8 cellular contexts compared by ENCODE assay signal in genomic region chr6:29626948-29627761, GRCh38. TPM values are rescaled to one million over a fixed set of nuclear protein-coding genes. Genes with fewer than 3 reads are reported as not detected.
DNase-seq lines count a peak whose midpoint lies in the region; ATAC-seq, FAIRE-seq and TF ChIP-seq lines count a peak whose summit lies in the region.

No MANE protein-coding gene starts in this region.

- peaks cover 45% of the 10 kb centered on the region for H3K27me3 Mint-ChIP-seq in activated naive CD8-positive, alpha-beta T cell treated with anti-CD3 and anti-CD28 coated beads, Interleukin-2, amount 10 ng/mL, durations not matched to agents 7 days and 5 days

- peaks cover 3% of the 10 kb centered on the region for H3K36me3 Mint-ChIP-seq in activated naive CD8-positive, alpha-beta T cell treated with anti-CD3 and anti-CD28 coated beads, Interleukin-2, amount 10 ng/mL, durations not matched to agents 7 days and 5 days
- peaks cover 12% of the 10 kb centered on the region for H3K36me3 Mint-ChIP-seq in stimulated activated effector memory CD8-positive, alpha-beta T cell treated with anti-CD3 and anti-CD28 coated beads, Interleukin-12 subunit alpha, Interleukin-12 subunit beta, amount 100 ng/mL, for 72 hours

- H3K4me1 ChIP-seq in HEK293 (ENCODE audit: control insufficient read depth, insufficient read depth, low read length) (peaks cover 16% of the 10 kb centered on the region), iPS DF 6.9 (ENCODE audit: control insufficient read depth, insufficient read depth, low read length) (peaks cover 15% of the 10 kb centered on the region)

- H3K27ac ChIP-seq in HEK293 (ENCODE audit: extremely low read depth, low read depth, low read length) (peak overlapping the region; percentile 46; the same call in 1 of the 2 replicates), iPS DF 6.9 (ENCODE audit: low read length) (no peak overlapping the region)

- H3K27me3 ChIP-seq in iPS DF 6.9 (ENCODE audit: control insufficient read depth, insufficient read depth, low read length) = no peaks in the 10 kb centered on the region

- peak overlapping the region; percentile 7 for H3K4me3 Mint-ChIP-seq in activated naive CD8-positive, alpha-beta T cell treated with anti-CD3 and anti-CD28 coated beads, Interleukin-2, amount 10 ng/mL, durations not matched to agents 7 days and 5 days
- H3K4me3 Mint-ChIP-seq in stimulated activated effector memory CD8-positive, alpha-beta T cell treated with anti-CD3 and anti-CD28 coated beads, Interleukin-12 subunit alpha, Interleukin-12 subunit beta, amount 100 ng/mL, for 72 hours = peak overlapping the region; percentile 85

- peaks cover 26% of the 10 kb centered on the region for H3K4me1 Mint-ChIP-seq in activated naive CD8-positive, alpha-beta T cell treated with anti-CD3 and anti-CD28 coated beads, Interleukin-2, amount 10 ng/mL, durations not matched to agents 7 days and 5 days
- peaks cover 46% of the 10 kb centered on the region for H3K4me1 Mint-ChIP-seq in stimulated activated effector memory CD8-positive, alpha-beta T cell treated with anti-CD3 and anti-CD28 coated beads, Interleukin-12 subunit alpha, Interleukin-12 subunit beta, amount 100 ng/mL, for 72 hours

- no peak for DNase-seq in activated naive CD8-positive, alpha-beta T cell treated with anti-CD3 and anti-CD28 coated beads, Interleukin-2, amount 10 ng/mL, durations not matched to agents 7 days and 5 days
- DNase-seq in iPS DF 6.9 (ENCODE audit: low read depth, low spot score) = no peak
- no peak for DNase-seq in stimulated activated effector memory CD8-positive, alpha-beta T cell treated with anti-CD3 and anti-CD28 coated beads, Interleukin-12 subunit alpha, Interleukin-12 subunit beta, amount 100 ng/mL, for 72 hours (ENCODE audit: low spot score in 2 of 2)
- no peak for DNase-seq in NCI-H2029 (lab: John Stamatoyannopoulos, UW)
- DNase-seq in GM12891 (ENCODE audit: insufficient read length, low spot score) = no peak

- no peak overlapping the region for H3K27ac Mint-ChIP-seq in activated naive CD8-positive, alpha-beta T cell treated with anti-CD3 and anti-CD28 coated beads, Interleukin-2, amount 10 ng/mL, durations not matched to agents 7 days and 5 days
- H3K27ac Mint-ChIP-seq in stimulated activated effector memory CD8-positive, alpha-beta T cell treated with anti-CD3 and anti-CD28 coated beads, Interleukin-12 subunit alpha, Interleukin-12 subunit beta, amount 100 ng/mL, for 72 hours = peak overlapping the region; percentile 30

- no peak for ATAC-seq in activated naive CD8-positive, alpha-beta T cell treated with anti-CD3 and anti-CD28 coated beads, Interleukin-2, amount 10 ng/mL, durations not matched to agents 7 days and 5 days (ENCODE audit: low read depth)
- ATAC-seq in stimulated activated effector memory CD8-positive, alpha-beta T cell treated with anti-CD3 and anti-CD28 coated beads, Interleukin-12 subunit alpha, Interleukin-12 subunit beta, amount 100 ng/mL, for 72 hours = no peak
- no peak for ATAC-seq in HG02981 (IDR thresholded peaks at IDR 0.05; ENCODE audit: unreplicated experiment)
- no peak for ATAC-seq in HG03039 (IDR thresholded peaks at IDR 0.05; ENCODE audit: unreplicated experiment)

- no peak for TF ChIP-seq POLR2A in GM12891 (IDR thresholded peaks at IDR 0.05; ENCODE audit: low read depth, low read length)

- no peak for FAIRE-seq in GM12891 (lab: Jason Lieb, UNC)

- no peaks in the 10 kb centered on the region for H3K9me3 Mint-ChIP-seq in activated naive CD8-positive, alpha-beta T cell treated with anti-CD3 and anti-CD28 coated beads, Interleukin-2, amount 10 ng/mL, durations not matched to agents 7 days and 5 days
- no peaks in the 10 kb centered on the region for H3K9me3 Mint-ChIP-seq in stimulated activated effector memory CD8-positive, alpha-beta T cell treated with anti-CD3 and anti-CD28 coated beads, Interleukin-12 subunit alpha, Interleukin-12 subunit beta, amount 100 ng/mL, for 72 hours

- CTCF ChIA-PET in HEK293 (lab: Yijun Ruan, JAX) = interaction anchor here (0.7 to 4.3 kb wide), 7 partner anchors 10 to 216 kb away, joined by 3 to 19 read pairs (median 7); no protein-coding TSS in a partner anchor

- POLR2A ChIA-PET in HEK293 (lab: Yijun Ruan, JAX) = interaction anchor here (0.6 to 3.2 kb wide), 6 partner anchors 15 to 578 kb away, joined by 3 to 18 read pairs (median 4); no protein-coding TSS in a partner anchor
- POLR2A ChIA-PET in activated naive CD8-positive, alpha-beta T cell treated with anti-CD3 and anti-CD28 coated beads, Interleukin-2, amount 10 ng/mL, durations not matched to agents 7 days and 5 days (lab: Charles Lee) = interaction anchor here (1.2 kb wide), 1 partner anchor 22 kb away, joined by 4 read pairs; no protein-coding TSS in a partner anchor

- H3K9me3 ChIP-seq in HEK293 (ENCODE audit: control insufficient read depth, insufficient read depth, low read depth, low read length) = no peaks in the 10 kb centered on the region
- no peaks in the 10 kb centered on the region for H3K9me3 ChIP-seq in iPS DF 6.9 (ENCODE audit: control insufficient read depth, insufficient read depth, low read length)

- no peak for TF ChIP-seq CTCF in HEK293 (tag by site-specific recombination; IDR thresholded peaks at IDR 0.05)

- H3K4me3 ChIP-seq in HEK293 (ENCODE audit: low read depth, low read length) (peak overlapping the region; percentile 38), iPS DF 6.9 (ENCODE audit: low read length) (peak overlapping the region; percentile 67)

- H3K36me3 ChIP-seq in HEK293 (ENCODE audit: control insufficient read depth in 2 of 2, insufficient read depth in 1 of 2, low read length in 2 of 2) = peaks cover 13 to 33% of the 10 kb centered on the region in 2 experiments; a peak in 2 of 3 replicates
- H3K36me3 ChIP-seq in iPS DF 6.9 (ENCODE audit: control insufficient read depth, insufficient read depth, low read length) = peaks cover 9% of the 10 kb centered on the region; the same call in 1 of the 2 replicates

- WGBS in iPS DF 6.9 (ENCODE audit: insufficient coverage, insufficient read length) = no CpG with 5 or more reads among the region's 31 CpGs

TF ChIP-seq in HEK293, 187 proteins besides CTCF, POLR2A, EP300 and RAD21 (continues in another document):
- TF ChIP-seq ZNF362 (tag by site-specific recombination; IDR thresholded peaks at IDR 0.05) = no peak
- no peak for TF ChIP-seq ZFP3 (tag by site-specific recombination; IDR thresholded peaks at IDR 0.05; ENCODE audit: low read depth)
- TF ChIP-seq ZNF830 (tag by site-specific recombination; IDR thresholded peaks at IDR 0.05; ENCODE audit: low read depth) = no peak

TF ChIP-seq in GM12891, 5 proteins besides CTCF, POLR2A, EP300 and RAD21:
- TF ChIP-seq POU2F2 (IDR thresholded peaks at IDR 0.05; ENCODE audit: low read depth, low read length) (no peak), PAX5 (IDR thresholded peaks at IDR 0.05; ENCODE audit: insufficient read depth, low read length, severe bottlenecking) (no peak), TAF1 (IDR thresholded peaks at IDR 0.05; ENCODE audit: low read depth, low read length) (no peak), POLR2AphosphoS5 (IDR thresholded peaks at IDR 0.05; ENCODE audit: low read depth, low read length) (no peak), SPI1 (IDR thresholded peaks at IDR 0.05; ENCODE audit: low read depth, low read length) (no peak)

RNA-seq across cellular contexts. Expression of gene GABBR1, which starts 5.8 kb away (rescaled TPM):
- total RNA-seq in activated naive CD8-positive, alpha-beta T cell treated with anti-CD3 and anti-CD28 coated beads, Interleukin-2, amount 10 ng/mL, durations not matched to agents 7 days and 5 days = 10 to 100 TPM; 20.1 to 20.7 TPM
- polyA plus RNA-seq in GM12891 (2012; ENCODE audit: low read depth, missing spikeins) = 3.2 TPM

RNA-seq across cellular contexts. Expression of gene MOG, which starts 29.7 kb away (rescaled TPM):
- total RNA-seq in activated naive CD8-positive, alpha-beta T cell treated with anti-CD3 and anti-CD28 coated beads, Interleukin-2, amount 10 ng/mL, durations not matched to agents 7 days and 5 days = not detected
- 0.41 TPM for polyA plus RNA-seq in GM12891 (2012; ENCODE audit: low read depth, missing spikeins)

RNA-seq across cellular contexts. Expression of gene OR2H2, which starts 42.2 kb away (rescaled TPM):
- total RNA-seq in activated naive CD8-positive, alpha-beta T cell treated with anti-CD3 and anti-CD28 coated beads, Interleukin-2, amount 10 ng/mL, durations not matched to agents 7 days and 5 days = not detected
- polyA plus RNA-seq in GM12891 (2012; ENCODE audit: low read depth, missing spikeins) = not detected

RNA-seq across cellular contexts. Expression of gene ZFP57, which starts 53.8 kb away (rescaled TPM):
- 10 to 100 TPM; 12.3 to 13.5 TPM for total RNA-seq in activated naive CD8-positive, alpha-beta T cell treated with anti-CD3 and anti-CD28 coated beads, Interleukin-2, amount 10 ng/mL, durations not matched to agents 7 days and 5 days
- 10.8 TPM for polyA plus RNA-seq in GM12891 (2012; ENCODE audit: low read depth, missing spikeins)
